ENCODE assay signal across 11 cellular contexts in genomic region chr14:68975667-68976066, GRCh38. TPM values are rescaled to one million over a fixed set of nuclear protein-coding genes. Genes with fewer than 3 reads are reported as not detected.
DNase-seq lines count a peak whose midpoint lies in the region; ATAC-seq and TF ChIP-seq lines count a peak whose summit lies in the region.
"Had no signal": no experiment of that assay in that cellular context is flagged by ENCODE, and none has a peak within 500 bp of the region (broad histone marks: within the 10 kb centered on the region; RNA-seq: fewer than 3 reads in every experiment).

No MANE protein-coding gene starts in this region.

- peaks cover 0 to 39% (median 28%) of the 10 kb centered on the region in 4 donors for H3K36me3 ChIP-seq in esophagus muscularis mucosa
- H3K36me3 ChIP-seq in trophoblast cell (ENCODE audit: control insufficient read depth in 1 of 2, insufficient read depth in 2 of 2, low read length in 2 of 2): peaks cover 41 to 51% of the 10 kb centered on the region in 2 experiments

- intact Hi-C loops in CD4-positive, alpha-beta T cell (cut with DNase I, micrococcal nuclease): loop anchor here (5.0 kb wide), 2 partner anchors 38 to 177 kb away; partner anchors contain the start of gene DCAF5 (in 1 of the 2)
- intact Hi-C loops in esophagus muscularis mucosa (cut with DNase I): loop anchor here (5.0 to 10.0 kb wide), 3 partner anchors 33 to 117 kb away; no protein-coding TSS in a partner anchor

- H3K4me1 ChIP-seq in esophagus muscularis mucosa: peaks cover 54 to 82% (median 78%) of the 10 kb centered on the region in 4 donors
- H3K4me1 ChIP-seq in trophoblast cell (ENCODE audit: control insufficient read depth in 1 of 2, insufficient read depth in 2 of 2, low read length in 2 of 2): peaks cover 42 to 52% of the 10 kb centered on the region in 2 experiments

- no peak overlapping the region for H2BK120ac ChIP-seq in trophoblast cell (ENCODE audit: insufficient read depth, low read length, poor library complexity)

- H4K91ac ChIP-seq in trophoblast cell (ENCODE audit: low read depth, low read length): no peak overlapping the region

- peak overlapping the region; percentile 18 for H2BK5ac ChIP-seq in trophoblast cell (ENCODE audit: low read depth, low read length, poor library complexity)

- no peak for TF ChIP-seq EP300 in esophagus muscularis mucosa (IDR thresholded peaks at IDR 0.05)

- no peak overlapping the region for H3K18ac ChIP-seq in trophoblast cell (ENCODE audit: low read length)

- H3K4ac ChIP-seq in trophoblast cell (ENCODE audit: low read depth, low read length): peak overlapping the region; percentile 91

- H2AFZ ChIP-seq in trophoblast cell (ENCODE audit: insufficient read depth, low read length, poor library complexity): no peak overlapping the region

- peaks cover 72% of the 10 kb centered on the region for H3K79me2 ChIP-seq in trophoblast cell (ENCODE audit: control insufficient read depth, insufficient read depth, low read length, poor library complexity)

- no peak overlapping the region for H3K23ac ChIP-seq in trophoblast cell (ENCODE audit: low read length)

- H3K4me1 Mint-ChIP-seq in CD4-positive, alpha-beta T cell (ENCODE audit: low read depth): peaks cover 68% of the 10 kb centered on the region

- H3K27me3 Mint-ChIP-seq in CD4-positive, alpha-beta T cell: no peaks in the 10 kb centered on the region

- H3K4me3 Mint-ChIP-seq in CD4-positive, alpha-beta T cell: peak overlapping the region; percentile 95
- H3K4me3 Mint-ChIP-seq: memory B cell had no signal

- H2BK12ac ChIP-seq in trophoblast cell (ENCODE audit: low read length): no peak overlapping the region

- H4K8ac ChIP-seq in trophoblast cell (ENCODE audit: low read depth, low read length): no peak overlapping the region

- POLR2A ChIA-PET in CD4-positive, alpha-beta T cell (lab: Charles Lee): interaction anchor here (1.0 to 1.2 kb wide), 2 partner anchors 18 to 19 kb away, joined by 3 read pairs; no protein-coding TSS in a partner anchor
- POLR2A ChIA-PET in RWPE1 (lab: Yijun Ruan, JAX; ENCODE audit: low non-redundant PET): interaction anchor here (0.6 kb wide), 1 partner anchor 206 kb away, joined by 3 read pairs; no protein-coding TSS in a partner anchor

- CTCF ChIA-PET in CD4-positive, alpha-beta T cell (lab: Charles Lee): no interaction called here
- CTCF ChIA-PET in RWPE1 (lab: Yijun Ruan, JAX): interaction anchor here (0.5 kb wide), 1 partner anchor 1665 kb away, joined by 3 read pairs; no protein-coding TSS in a partner anchor

- H3K4me2 ChIP-seq in trophoblast cell (ENCODE audit: low read length): peak overlapping the region; percentile 59

- DNase-seq in CD4-positive, alpha-beta T cell: no peak
- DNase-seq in RWPE1 (ENCODE audit: low spot score): peak; percentile 59
- DNase-seq in esophagus muscularis mucosa (ENCODE audit: extremely low spot score): no peak
- DNase-seq in trophoblast cell: peak; percentile 46 to 64
- DNase-seq in NCI-H2196 (lab: John Stamatoyannopoulos, UW; ENCODE audit: unreplicated experiment): no peak
- no peak for DNase-seq in NCI-H69 (lab: John Stamatoyannopoulos, UW)
- DNase-seq: activated naive CD4-positive, alpha-beta T cell treated with anti-CD3 and anti-CD28 coated beads, Interleukin-2, amount 50 U/mL, for 16 hours; SW 1271 had no signal

- no peak overlapping the region for H4K12ac ChIP-seq in trophoblast cell (ENCODE audit: low read depth, low read length)

- H3K36me3 Mint-ChIP-seq in CD4-positive, alpha-beta T cell (ENCODE audit: low read depth): peaks cover 64% of the 10 kb centered on the region
- H3K36me3 Mint-ChIP-seq: memory B cell had no signal

- peak overlapping the region; percentile 40 for H3K27ac ChIP-seq in CD4-positive, alpha-beta T cell (ENCODE audit: low read depth, low read length)
- H3K27ac ChIP-seq in RWPE1 (peak overlapping the region; percentile 99), esophagus muscularis mucosa (replicated peaks in 1 of 4) (peak overlapping the region; percentile 97 to 100 (median 98)), trophoblast cell (ENCODE audit: low read depth, low read length) (peak overlapping the region; percentile 37)

- 71% methylated on average over 7 of the region's 7 CpGs for WGBS in esophagus muscularis mucosa
- no CpG with 5 or more reads among the region's 7 CpGs for WGBS in trophoblast cell (ENCODE audit: extremely low coverage, insufficient coverage, insufficient read length)

- H2AK5ac ChIP-seq in trophoblast cell (ENCODE audit: low read length): no peak overlapping the region

- H3K9me3 Mint-ChIP-seq in CD4-positive, alpha-beta T cell: no peaks in the 10 kb centered on the region
- H3K9me3 Mint-ChIP-seq: memory B cell had no signal

- TF ChIP-seq POLR2A in esophagus muscularis mucosa (IDR thresholded peaks at IDR 0.05; ENCODE audit: low read depth): no peak

- H3K14ac ChIP-seq in trophoblast cell (ENCODE audit: low read length): no peak overlapping the region

- peaks cover 31% of the 10 kb centered on the region for H3K79me1 ChIP-seq in trophoblast cell (ENCODE audit: low read length)

- H3K27ac Mint-ChIP-seq in CD4-positive, alpha-beta T cell: peak overlapping the region; percentile 97
- H3K27ac Mint-ChIP-seq: memory B cell had no signal

- TF ChIP-seq CTCF in CD4-positive, alpha-beta T cell (IDR thresholded peaks at IDR 0.05): no peak
- TF ChIP-seq CTCF in RWPE1 (conservative IDR thresholded peaks at IDR 0.05; ENCODE audit: low read depth): no peak
- no peak for TF ChIP-seq CTCF in esophagus muscularis mucosa (IDR thresholded peaks at IDR 0.05)

- no peak overlapping the region for H3K9ac ChIP-seq in trophoblast cell (ENCODE audit: low read length)

- H3K4me3 ChIP-seq in esophagus muscularis mucosa (peak overlapping the region; percentile 71 to 79 (median 77)), trophoblast cell (ENCODE audit: low read depth, low read length) (no peak overlapping the region)

- no peak for ATAC-seq in CD4-positive, alpha-beta T cell (ENCODE audit: poor library complexity)
- no peak for ATAC-seq in HG03139 (IDR thresholded peaks at IDR 0.05; ENCODE audit: unreplicated experiment)
- ATAC-seq in HG02840 (IDR thresholded peaks at IDR 0.05; ENCODE audit: low FRiP score, unreplicated experiment): no peak

- no peaks in the 10 kb centered on the region for H3K9me3 ChIP-seq in CD4-positive, alpha-beta T cell (ENCODE audit: control insufficient read depth, low read length)
- no peaks in the 10 kb centered on the region for H3K9me3 ChIP-seq in esophagus muscularis mucosa
- no peaks in the 10 kb centered on the region for H3K9me3 ChIP-seq in trophoblast cell (ENCODE audit: insufficient read depth, low read depth, low read length)

- no peaks in the 10 kb centered on the region for H3K27me3 ChIP-seq in CD4-positive, alpha-beta T cell (ENCODE audit: control insufficient read depth, insufficient read depth, low read length)
- H3K27me3 ChIP-seq in esophagus muscularis mucosa: no peaks in the 10 kb centered on the region
- no peaks in the 10 kb centered on the region for H3K27me3 ChIP-seq in trophoblast cell (ENCODE audit: insufficient read depth, low read length)

RNA-seq across cellular contexts. Expression of gene ACTN1, which starts 3.4 kb away (rescaled TPM):
- 100 to 1,000 TPM; 128 to 143 TPM for total RNA-seq in CD4-positive, alpha-beta T cell
- total RNA-seq in esophagus muscularis mucosa: 1,000 to 10,000 TPM in 3 of 4 donors, 100 to 1,000 TPM in 1; 958 to 2,110 (median 1,439) TPM
- polyA plus RNA-seq in trophoblast cell (2013): 427 and 440 TPM in 2 replicates

Comparison
In these comparisons a context has a peak if more than half of its experiments do, and no peak if none do; other contexts are left out.
1. DNase-seq: peak in RWPE1 (single experiment) and trophoblast cell (2 of 2); none in CD4-positive, alpha-beta T cell (0 of 10), esophagus muscularis mucosa (single experiment), NCI-H2196 (single experiment) and NCI-H69 (single experiment).
2. H3K27ac ChIP-seq: peak in every context shown above with its lines; median percentile 99 in RWPE1; 98 in esophagus muscularis mucosa; 40 in CD4-positive, alpha-beta T cell; 37 in trophoblast cell.
3. RNA of gene ACTN1, which starts 3.4 kb away (total RNA-seq): 958 to 2,110 TPM in esophagus muscularis mucosa; 128 to 143 TPM in CD4-positive, alpha-beta T cell; every median in the first group is over 4 times any median in the second.